Comparison of ENCODE assay signal across 30 cellular contexts in genomic region chr6:161630674-161631073, GRCh38.
A peak's percentile ranks its signal among the peaks of the same experiment; 100 is the strongest.
DNase-seq lines count a peak whose midpoint lies in the region; ATAC-seq and TF ChIP-seq lines count a peak whose summit lies in the region.
"Had no signal": no experiment of that assay in that cellular context is flagged by ENCODE, and none has a peak within 500 bp of the region (broad histone marks: within the 10 kb centered on the region; RNA-seq: fewer than 3 reads in every experiment).

No MANE protein-coding gene starts in this region.

- H3K27me3 ChIP-seq in BLaER1 treated with 17β-estradiol and CSF1 and Interleukin-3, amounts not matched to agents 10 nM and 100 nM: no peaks in the 10 kb centered on the region
- H3K27me3 ChIP-seq in stomach smooth muscle (ENCODE audit: control insufficient read depth in 1 of 2, insufficient read depth in 2 of 2, low read length in 2 of 2): no peaks in the 10 kb centered on the region
- H3K27me3 ChIP-seq: brain microvascular endothelial cell, uterus had no signal

- DNase-seq in Jurkat, Clone E6-1 (ENCODE audit: low read depth, low spot score): peak; percentile 15
- DNase-seq in fibroblast of gingiva (ENCODE audit: low read depth) (peak; percentile 58), NCI-H1694 treated with DMSO at 0.1 percent for 48 hours (lab: John Stamatoyannopoulos, UW) (no peak), endothelial cell (ENCODE audit: low spot score) (no peak)
- DNase-seq: activated CD4-positive, alpha-beta T cell treated with anti-CD3 and anti-CD28 coated beads for 4 hours; activated CD8-positive, alpha-beta T cell treated with anti-CD3 and anti-CD28 coated beads, Interleukin-2, amount 10 ng/mL, durations not matched to agents 7 days and 5 days; amniotic stem cell; brain microvascular endothelial cell; cerebellar nuclear complex; DMS79 treated with DMSO at 0.1 percent for 48 hours; mammary epithelial cell; NCI-H1417 treated with DMSO at 0.1 percent for 48 hours; NCI-H2081; NCI-H2227 treated with DMSO at 0.1 percent for 48 hours; NK-92 treated with Interleukin-12 subunit alpha and Interleukin-12 subunit beta, amount 100 ng/mL, for 24 hours; PC-3; Right ventricle myocardium superior; stimulated activated CD4-positive, alpha-beta T cell treated with anti-CD3 and anti-CD28 coated beads, Interleukin-1b, Interleukin-23, amount 100 ng/mL, for 48 hours; T1000; uterus had no signal

- no peak for ATAC-seq in GM19463 (IDR thresholded peaks at IDR 0.05; ENCODE audit: unreplicated experiment)
- ATAC-seq: activated CD8-positive, alpha-beta T cell treated with anti-CD3 and anti-CD28 coated beads, Interleukin-2, amount 10 ng/mL, durations not matched to agents 7 days and 5 days; PC-3 had no signal

- no peaks in the 10 kb centered on the region for H4K20me1 ChIP-seq in BLaER1 treated with 17β-estradiol and CSF1 and Interleukin-3, amounts not matched to agents 10 nM and 100 nM

- peak overlapping the region; percentile 11 to 74 (median 59); a peak in 20 of 22 replicates for H3K4me2 ChIP-seq in BLaER1 treated with 17β-estradiol and CSF1 and Interleukin-3, amounts not matched to agents 10 nM and 100 nM

- no peak for TF ChIP-seq CTCF in endothelial cell (IDR thresholded peaks at IDR 0.05; ENCODE audit: unreplicated experiment)

- no peaks in the 10 kb centered on the region for H3K36me3 Mint-ChIP-seq in endothelial cell (ENCODE audit: low read depth, unreplicated experiment)
- H3K36me3 Mint-ChIP-seq: activated naive CD4-positive, alpha-beta T cell treated with anti-CD3 and anti-CD28 coated beads, Interleukin-2, amount 50 U/mL, for 24 hours; CD14-positive monocyte had no signal

- peaks cover 6 to 61% (median 41%) of the 10 kb centered on the region in 10 experiments; a peak in 17 of 20 replicates for H3K4me1 ChIP-seq in BLaER1 treated with 17β-estradiol and CSF1 and Interleukin-3, amounts not matched to agents 10 nM and 100 nM
- H3K4me1 ChIP-seq in stomach smooth muscle (ENCODE audit: control insufficient read depth, insufficient read depth, low read length): peaks cover 19% of the 10 kb centered on the region
- H3K4me1 ChIP-seq: uterus had no signal

- no peaks in the 10 kb centered on the region for H3K27me3 Mint-ChIP-seq in endothelial cell (ENCODE audit: unreplicated experiment)
- H3K27me3 Mint-ChIP-seq: activated naive CD4-positive, alpha-beta T cell treated with anti-CD3 and anti-CD28 coated beads, Interleukin-2, amount 50 U/mL, for 24 hours; stimulated activated naive CD8-positive, alpha-beta T cell treated with anti-CD3 and anti-CD28 coated beads, Interleukin-15, Interleukin-2, amounts not matched to agents 100 ng/mL and 50 ng/mL, for 24 hours had no signal

- no peak overlapping the region for H3K4me3 ChIP-seq in BLaER1 treated with 17β-estradiol and CSF1 and Interleukin-3, amounts not matched to agents 10 nM and 100 nM
- H3K4me3 ChIP-seq in Jurkat, Clone E6-1 (ENCODE audit: low read length): no peak overlapping the region
- H3K4me3 ChIP-seq in stomach smooth muscle (ENCODE audit: low read length in 2 of 2): no peak overlapping the region
- H3K4me3 ChIP-seq: uterus had no signal

- H3K4me3 Mint-ChIP-seq in endothelial cell (ENCODE audit: unreplicated experiment): no peak overlapping the region
- H3K4me3 Mint-ChIP-seq: activated CD8-positive, alpha-beta T cell treated with anti-CD3 and anti-CD28 coated beads, Interleukin-2, amount 10 ng/mL, durations not matched to agents 7 days and 5 days; activated naive CD4-positive, alpha-beta T cell treated with anti-CD3 and anti-CD28 coated beads, Interleukin-2, amount 50 U/mL, for 24 hours; CD14-positive monocyte; neural crest cell; stimulated activated naive CD8-positive, alpha-beta T cell treated with anti-CD3 and anti-CD28 coated beads, Interleukin-15, Interleukin-2, amounts not matched to agents 100 ng/mL and 50 ng/mL, for 24 hours had no signal

- H3K9ac ChIP-seq in BLaER1 treated with 17β-estradiol and CSF1 and Interleukin-3, amounts not matched to agents 10 nM and 100 nM: no peak overlapping the region
- H3K9ac ChIP-seq in stomach smooth muscle (ENCODE audit: low read length in 2 of 2): no peak overlapping the region

- H3K27ac ChIP-seq in BLaER1 treated with 17β-estradiol and CSF1 and Interleukin-3, amounts not matched to agents 10 nM and 100 nM: peak overlapping the region in 6 of 11 experiments; percentile 32 to 53 (median 38); a peak in 9 of 22 replicates
- peak overlapping the region; percentile 24 for H3K27ac ChIP-seq in stomach smooth muscle (ENCODE audit: low read length)
- H3K27ac ChIP-seq: HL-60, uterus, VCaP had no signal

- H3K9me3 ChIP-seq in BLaER1 treated with 17β-estradiol and CSF1 and Interleukin-3, amounts not matched to agents 10 nM and 100 nM (replicated peaks in 1 of 11): peaks cover 16 to 47% (median 35%) of the 10 kb centered on the region in 11 experiments
- H3K9me3 ChIP-seq in stomach smooth muscle (ENCODE audit: control insufficient read depth in 2 of 2, low read length in 2 of 2): no peaks in the 10 kb centered on the region
- H3K9me3 ChIP-seq: uterus had no signal

- no peaks in the 10 kb centered on the region for H3K4me1 Mint-ChIP-seq in endothelial cell (ENCODE audit: unreplicated experiment)
- H3K4me1 Mint-ChIP-seq: activated naive CD4-positive, alpha-beta T cell treated with anti-CD3 and anti-CD28 coated beads, Interleukin-2, amount 50 U/mL, for 24 hours; CD14-positive monocyte had no signal

- H3K27ac Mint-ChIP-seq in endothelial cell (ENCODE audit: unreplicated experiment): no peak overlapping the region
- H3K27ac Mint-ChIP-seq: activated CD8-positive, alpha-beta T cell treated with anti-CD3 and anti-CD28 coated beads, Interleukin-2, amount 10 ng/mL, durations not matched to agents 7 days and 5 days; activated naive CD4-positive, alpha-beta T cell treated with anti-CD3 and anti-CD28 coated beads, Interleukin-2, amount 50 U/mL, for 24 hours; activated T-helper 2 cell treated with anti-CD3 and anti-CD28 coated beads, Interferon-gamma antibody, Interleukin-2, Interleukin-4, amounts not matched to agents 10 μg/mL and 5 μg/mL and 100 μg/mL, durations not matched to agents 14 hours and 24 hours and 36 hours; CD14-positive monocyte; stimulated activated naive CD8-positive, alpha-beta T cell treated with anti-CD3 and anti-CD28 coated beads, Interleukin-15, Interleukin-2, amounts not matched to agents 100 ng/mL and 50 ng/mL, for 24 hours had no signal

- H3K36me3 ChIP-seq in BLaER1 treated with 17β-estradiol and CSF1 and Interleukin-3, amounts not matched to agents 10 nM and 100 nM: no peaks in the 10 kb centered on the region
- no peaks in the 10 kb centered on the region for H3K36me3 ChIP-seq in stomach smooth muscle (ENCODE audit: control insufficient read depth in 2 of 2, insufficient read depth in 2 of 2, low read length in 2 of 2)
- H3K36me3 ChIP-seq: brain microvascular endothelial cell, uterus had no signal

- no peaks in the 10 kb centered on the region for H3K9me3 Mint-ChIP-seq in endothelial cell (ENCODE audit: unreplicated experiment)
- H3K9me3 Mint-ChIP-seq: activated naive CD4-positive, alpha-beta T cell treated with anti-CD3 and anti-CD28 coated beads, Interleukin-2, amount 50 U/mL, for 24 hours; activated T-helper 2 cell treated with anti-CD3 and anti-CD28 coated beads, Interferon-gamma antibody, Interleukin-2, Interleukin-4, amounts not matched to agents 10 μg/mL and 5 μg/mL and 100 μg/mL, durations not matched to agents 14 hours and 24 hours and 36 hours; stimulated activated naive CD8-positive, alpha-beta T cell treated with anti-CD3 and anti-CD28 coated beads, Interleukin-15, Interleukin-2, amounts not matched to agents 100 ng/mL and 50 ng/mL, for 24 hours had no signal

Comparison
In these comparisons a context has a peak if more than half of its experiments do, and no peak if none do; other contexts are left out.
1. DNase-seq: peak in Jurkat, Clone E6-1 (single experiment) and fibroblast of gingiva (single experiment); none in NCI-H1694 treated with DMSO at 0.1 percent for 48 hours (single experiment) and endothelial cell (single experiment).